8 cellular contexts compared by ENCODE assay signal in the genomic region with DNA sequence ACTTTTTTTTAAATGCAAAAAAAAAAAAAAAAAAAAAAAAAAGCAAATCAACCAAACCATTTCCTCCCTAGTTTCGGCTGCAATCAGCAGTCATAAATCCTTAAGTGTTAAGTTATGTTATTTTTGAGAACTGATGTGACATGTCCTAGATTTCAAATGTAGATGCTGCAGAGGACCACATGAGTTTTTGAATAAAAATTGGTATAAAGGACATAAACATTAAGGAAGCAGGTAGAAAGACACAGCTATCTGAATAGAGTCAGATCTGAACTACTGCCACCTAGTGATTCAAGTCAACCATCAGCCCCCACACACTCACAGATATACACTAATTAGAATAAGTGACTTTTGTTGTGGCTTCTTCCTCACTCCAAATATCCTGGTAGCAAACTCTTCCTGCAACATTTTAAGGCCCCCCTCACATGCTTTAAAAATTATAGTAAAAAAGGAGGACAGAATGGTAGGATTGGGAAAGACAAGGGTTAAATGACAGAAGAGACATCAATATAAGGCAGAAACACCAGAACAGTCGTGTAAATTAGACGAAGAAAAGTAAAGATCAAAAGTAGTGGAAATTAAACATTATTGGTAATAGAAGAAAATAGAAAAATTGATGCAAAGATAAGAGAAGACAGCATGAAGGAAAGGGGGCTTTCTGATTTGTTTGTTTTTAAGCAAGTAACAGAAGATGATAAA.
DNase-seq lines count a peak whose midpoint lies in the region; ATAC-seq and TF ChIP-seq lines count a peak whose summit lies in the region.

No MANE protein-coding gene starts in this region.

- H3K36me3 ChIP-seq in GM23338 (ENCODE audit: insufficient read depth) (no peaks in the 10 kb centered on the region), testis (ENCODE audit: low read depth, missing control alignments) (no peaks in the 10 kb centered on the region)

- H3K4me1 ChIP-seq in GM23338 (ENCODE audit: insufficient read depth) (no peaks in the 10 kb centered on the region), testis (no peaks in the 10 kb centered on the region)

- H3K27me3 ChIP-seq in GM23338 (ENCODE audit: insufficient read depth), result no peaks in the 10 kb centered on the region
- no peaks in the 10 kb centered on the region for H3K27me3 ChIP-seq in testis

- no peak overlapping the region for H3K4me2 ChIP-seq in GM23338

- H3K9me3 ChIP-seq in testis, result no peaks in the 10 kb centered on the region

- no peaks in the 10 kb centered on the region for H3K9me2 ChIP-seq in GM23338 (ENCODE audit: insufficient read depth)

- no peaks in the 10 kb centered on the region for H3F3A ChIP-seq in GM23338 (replicated peaks; ENCODE audit: low read depth)

- peak; percentile 2 for DNase-seq in stimulated activated CD4-positive, alpha-beta T cell treated with anti-CD3 and anti-CD28 coated beads, Interleukin-1b, Interleukin-23, amount 100 ng/mL, for 48 hours
- DNase-seq in stimulated activated CD4-positive, alpha-beta T cell treated with anti-CD3 and anti-CD28 coated beads, Interleukin-4, amount 100 ng/mL, for 1 hour, result no peak
- DNase-seq in GM23338 (ENCODE audit: low spot score) (peak; percentile 67), LNCaP clone FGC (ENCODE audit: low read depth) (peak; percentile 32), glomerular visceral epithelial cell (ENCODE audit: extremely low spot score) (peak; percentile 23), testis (peak; percentile 20), NCI-H128 (lab: John Stamatoyannopoulos, UW; ENCODE audit: unreplicated experiment) (no peak)
- DNase-seq in activated CD4-positive, alpha-beta T cell treated with anti-CD3 and anti-CD28 coated beads, Interleukin-2, amount 10 ng/mL, durations not matched to agents 24 days and 14 days, result peak; percentile 64

- no peaks in the 10 kb centered on the region for H3K9me3 Mint-ChIP-seq in GM23338
- H3K9me3 Mint-ChIP-seq in activated CD4-positive, alpha-beta T cell treated with anti-CD3 and anti-CD28 coated beads, Interleukin-2, amount 10 ng/mL, durations not matched to agents 24 days and 14 days, result no peaks in the 10 kb centered on the region

- intact Hi-C loops in activated CD4-positive, alpha-beta T cell treated with anti-CD3 and anti-CD28 coated beads, Interleukin-2, amount 10 ng/mL, durations not matched to agents 24 days and 14 days (cut with micrococcal nuclease), result loop anchor here (1.0 to 10.0 kb wide), 4 partner anchors 346 to 1088 kb away; a partner anchor contains a TSS
- intact Hi-C loops in testis (cut with DNase I; ENCODE audit: low total_unique reads), result no loop called here

- H3K27ac ChIP-seq in GM23338 (ENCODE audit: low read depth), result no peak overlapping the region
- H3K27ac ChIP-seq in testis, result no peak overlapping the region

- no peaks in the 10 kb centered on the region for H3K36me3 Mint-ChIP-seq in GM23338 (ENCODE audit: low read depth)
- H3K36me3 Mint-ChIP-seq in activated CD4-positive, alpha-beta T cell treated with anti-CD3 and anti-CD28 coated beads, Interleukin-2, amount 10 ng/mL, durations not matched to agents 24 days and 14 days (ENCODE audit: low read depth), result no peaks in the 10 kb centered on the region

- TF ChIP-seq POLR2A in testis (IDR thresholded peaks at IDR 0.05), result no peak

- no peak overlapping the region for H2AFZ ChIP-seq in GM23338

- peaks cover 4% of the 10 kb centered on the region; the same call in 2 of the 3 replicates for H3K4me1 Mint-ChIP-seq in GM23338
- H3K4me1 Mint-ChIP-seq in activated CD4-positive, alpha-beta T cell treated with anti-CD3 and anti-CD28 coated beads, Interleukin-2, amount 10 ng/mL, durations not matched to agents 24 days and 14 days, result peaks cover 5% of the 10 kb centered on the region

- ATAC-seq in GM23338, result peak; percentile 84

- H3K4me3 ChIP-seq in GM23338 (no peak overlapping the region), LNCaP clone FGC (ENCODE audit: low read depth, low read length) (no peak overlapping the region), testis (no peak overlapping the region)

- H3K79me2 ChIP-seq in GM23338 (replicated peaks; ENCODE audit: insufficient read depth), result no peaks in the 10 kb centered on the region

- no peak overlapping the region for H3K27ac Mint-ChIP-seq in GM23338
- no peak overlapping the region for H3K27ac Mint-ChIP-seq in activated CD4-positive, alpha-beta T cell treated with anti-CD3 and anti-CD28 coated beads, Interleukin-2, amount 10 ng/mL, durations not matched to agents 24 days and 14 days

- H3K27me3 Mint-ChIP-seq in GM23338 (ENCODE audit: insufficient read depth, low read depth, poor library complexity), result peaks cover 2% of the 10 kb centered on the region
- H3K27me3 Mint-ChIP-seq in activated CD4-positive, alpha-beta T cell treated with anti-CD3 and anti-CD28 coated beads, Interleukin-2, amount 10 ng/mL, durations not matched to agents 24 days and 14 days, result peaks cover 14% of the 10 kb centered on the region

- H3K4me3 Mint-ChIP-seq in GM23338, result no peak overlapping the region
- no peak overlapping the region for H3K4me3 Mint-ChIP-seq in activated CD4-positive, alpha-beta T cell treated with anti-CD3 and anti-CD28 coated beads, Interleukin-2, amount 10 ng/mL, durations not matched to agents 24 days and 14 days

- TF ChIP-seq CTCF in GM23338 (conservative IDR thresholded peaks at IDR 0.05; ENCODE audit: low read depth in 2 of 2), result peak; percentile 68 to 73
- peak; percentile 61 for TF ChIP-seq CTCF in LNCaP clone FGC (IDR thresholded peaks at IDR 0.05; ENCODE audit: control insufficient read depth, extremely low read depth, insufficient read depth)
- peak in 1 of 3 experiments; percentile 40 for TF ChIP-seq CTCF in testis (IDR thresholded peaks at IDR 0.05)

- WGBS in testis, 2 donors, result 76 to 83% methylated on average over 3 of the region's 3 CpGs

- H4K20me1 ChIP-seq in GM23338 (replicated peaks; ENCODE audit: insufficient read depth), result no peaks in the 10 kb centered on the region

TF ChIP-seq in GM23338, 12 proteins besides CTCF, POLR2A, EP300 and RAD21 (continues in another document):
- TF ChIP-seq POLR2AphosphoS5 (IDR thresholded peaks at IDR 0.05; ENCODE audit: low read depth) (no peak), EZH2phosphoT487 (IDR thresholded peaks at IDR 0.05; ENCODE audit: unreplicated experiment) (no peak), STAT1 (IDR thresholded peaks at IDR 0.05; ENCODE audit: unreplicated experiment) (no peak), CREB1 (CRISPR knock-in tag; IDR thresholded peaks at IDR 0.05; ENCODE audit: low read depth) (no peak), NANOG (IDR thresholded peaks at IDR 0.05; ENCODE audit: borderline replicate concordance) (no peak), ZNF114 (CRISPR knock-in tag; IDR thresholded peaks at IDR 0.05) (no peak)
- TF ChIP-seq, protein P1, sequence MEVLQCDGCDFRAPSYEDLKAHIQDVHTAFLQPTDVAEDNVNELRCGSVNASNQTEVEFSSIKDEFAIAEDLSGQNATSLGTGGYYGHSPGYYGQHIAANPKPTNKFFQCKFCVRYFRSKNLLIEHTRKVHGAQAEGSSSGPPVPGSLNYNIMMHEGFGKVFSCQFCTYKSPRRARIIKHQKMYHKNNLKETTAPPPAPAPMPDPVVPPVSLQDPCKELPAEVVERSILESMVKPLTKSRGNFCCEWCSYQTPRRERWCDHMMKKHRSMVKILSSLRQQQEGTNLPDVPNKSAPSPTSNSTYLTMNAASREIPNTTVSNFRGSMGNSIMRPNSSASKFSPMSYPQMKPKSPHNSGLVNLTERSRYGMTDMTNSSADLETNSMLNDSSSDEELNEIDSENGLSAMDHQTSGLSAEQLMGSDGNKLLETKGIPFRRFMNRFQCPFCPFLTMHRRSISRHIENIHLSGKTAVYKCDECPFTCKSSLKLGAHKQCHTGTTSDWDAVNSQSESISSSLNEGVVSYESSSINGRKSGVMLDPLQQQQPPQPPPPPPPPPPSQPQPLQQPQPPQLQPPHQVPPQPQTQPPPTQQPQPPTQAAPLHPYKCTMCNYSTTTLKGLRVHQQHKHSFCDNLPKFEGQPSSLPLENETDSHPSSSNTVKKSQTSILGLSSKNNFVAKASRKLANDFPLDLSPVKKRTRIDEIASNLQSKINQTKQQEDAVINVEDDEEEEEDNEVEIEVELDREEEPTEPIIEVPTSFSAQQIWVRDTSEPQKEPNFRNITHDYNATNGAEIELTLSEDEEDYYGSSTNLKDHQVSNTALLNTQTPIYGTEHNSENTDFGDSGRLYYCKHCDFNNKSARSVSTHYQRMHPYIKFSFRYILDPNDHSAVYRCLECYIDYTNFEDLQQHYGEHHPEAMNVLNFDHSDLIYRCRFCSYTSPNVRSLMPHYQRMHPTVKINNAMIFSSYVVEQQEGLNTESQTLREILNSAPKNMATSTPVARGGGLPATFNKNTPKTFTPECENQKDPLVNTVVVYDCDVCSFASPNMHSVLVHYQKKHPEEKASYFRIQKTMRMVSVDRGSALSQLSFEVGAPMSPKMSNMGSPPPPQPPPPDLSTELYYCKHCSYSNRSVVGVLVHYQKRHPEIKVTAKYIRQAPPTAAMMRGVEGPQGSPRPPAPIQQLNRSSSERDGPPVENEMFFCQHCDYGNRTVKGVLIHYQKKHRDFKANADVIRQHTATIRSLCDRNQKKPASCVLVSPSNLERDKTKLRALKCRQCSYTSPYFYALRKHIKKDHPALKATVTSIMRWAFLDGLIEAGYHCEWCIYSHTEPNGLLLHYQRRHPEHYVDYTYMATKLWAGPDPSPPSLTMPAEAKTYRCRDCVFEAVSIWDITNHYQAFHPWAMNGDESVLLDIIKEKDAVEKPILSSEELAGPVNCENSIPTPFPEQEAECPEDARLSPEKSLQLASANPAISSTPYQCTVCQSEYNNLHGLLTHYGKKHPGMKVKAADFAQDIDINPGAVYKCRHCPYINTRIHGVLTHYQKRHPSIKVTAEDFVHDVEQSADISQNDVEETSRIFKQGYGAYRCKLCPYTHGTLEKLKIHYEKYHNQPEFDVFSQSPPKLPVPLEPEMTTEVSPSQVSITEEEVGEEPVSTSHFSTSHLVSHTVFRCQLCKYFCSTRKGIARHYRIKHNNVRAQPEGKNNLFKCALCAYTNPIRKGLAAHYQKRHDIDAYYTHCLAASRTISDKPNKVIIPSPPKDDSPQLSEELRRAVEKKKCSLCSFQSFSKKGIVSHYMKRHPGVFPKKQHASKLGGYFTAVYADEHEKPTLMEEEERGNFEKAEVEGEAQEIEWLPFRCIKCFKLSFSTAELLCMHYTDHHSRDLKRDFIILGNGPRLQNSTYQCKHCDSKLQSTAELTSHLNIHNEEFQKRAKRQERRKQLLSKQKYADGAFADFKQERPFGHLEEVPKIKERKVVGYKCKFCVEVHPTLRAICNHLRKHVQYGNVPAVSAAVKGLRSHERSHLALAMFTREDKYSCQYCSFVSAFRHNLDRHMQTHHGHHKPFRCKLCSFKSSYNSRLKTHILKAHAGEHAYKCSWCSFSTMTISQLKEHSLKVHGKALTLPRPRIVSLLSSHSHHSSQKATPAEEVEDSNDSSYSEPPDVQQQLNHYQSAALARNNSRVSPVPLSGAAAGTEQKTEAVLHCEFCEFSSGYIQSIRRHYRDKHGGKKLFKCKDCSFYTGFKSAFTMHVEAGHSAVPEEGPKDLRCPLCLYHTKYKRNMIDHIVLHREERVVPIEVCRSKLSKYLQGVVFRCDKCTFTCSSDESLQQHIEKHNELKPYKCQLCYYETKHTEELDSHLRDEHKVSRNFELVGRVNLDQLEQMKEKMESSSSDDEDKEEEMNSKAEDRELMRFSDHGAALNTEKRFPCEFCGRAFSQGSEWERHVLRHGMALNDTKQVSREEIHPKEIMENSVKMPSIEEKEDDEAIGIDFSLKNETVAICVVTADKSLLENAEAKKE (CRISPR knock-in tag; IDR thresholded peaks at IDR 0.05), result no peak

Comparison
In these comparisons a context has a peak if more than half of its experiments do, and no peak if none do; other contexts are left out.
1. DNase-seq: peak in stimulated activated CD4-positive, alpha-beta T cell treated with anti-CD3 and anti-CD28 coated beads, Interleukin-1b, Interleukin-23, amount 100 ng/mL, for 48 hours (single experiment), GM23338 (single experiment), LNCaP clone FGC (single experiment), activated CD4-positive, alpha-beta T cell treated with anti-CD3 and anti-CD28 coated beads, Interleukin-2, amount 10 ng/mL, durations not matched to agents 24 days and 14 days (single experiment), glomerular visceral epithelial cell (single experiment) and testis (single experiment); none in stimulated activated CD4-positive, alpha-beta T cell treated with anti-CD3 and anti-CD28 coated beads, Interleukin-4, amount 100 ng/mL, for 1 hour (single experiment) and NCI-H128 (single experiment).